Comparison of ENCODE assay signal across 18 cellular contexts in the genomic region with DNA sequence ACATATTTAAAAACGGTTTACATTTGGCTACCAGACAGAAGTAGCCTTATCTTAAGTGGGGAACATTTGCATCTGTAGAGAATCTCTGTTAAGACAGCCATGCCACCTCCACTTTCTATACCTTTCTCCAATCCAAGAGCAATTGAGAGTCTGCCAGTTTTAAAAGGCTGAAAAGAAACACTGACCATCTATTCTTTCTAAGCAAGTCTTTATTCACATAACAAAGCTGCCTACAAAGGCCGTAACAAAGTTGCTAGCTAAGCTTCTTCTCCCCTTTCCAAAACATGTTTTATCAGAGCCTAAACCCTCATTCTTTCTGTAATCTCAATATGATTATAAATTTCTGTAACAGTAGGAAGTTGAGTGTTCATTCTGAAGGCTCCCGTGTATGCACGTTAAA.
DNase-seq lines count a peak whose midpoint lies in the region; ATAC-seq and TF ChIP-seq lines count a peak whose summit lies in the region.
"Had no signal": no experiment of that assay in that cellular context is flagged by ENCODE, and none has a peak within 500 bp of the region (broad histone marks: within the 10 kb centered on the region; RNA-seq: fewer than 3 reads in every experiment).

No MANE protein-coding gene starts in this region.

- ATAC-seq in DND-41 (ENCODE audit: insufficient read depth, low read depth): no peak
- ATAC-seq in HG03175 (IDR thresholded peaks at IDR 0.05; ENCODE audit: unreplicated experiment): no peak
- ATAC-seq in GM18498 (IDR thresholded peaks at IDR 0.05; ENCODE audit: unreplicated experiment): no peak
- ATAC-seq: HCT116, HepG2 had no signal

- no peaks in the 10 kb centered on the region for H3K36me3 ChIP-seq in DND-41 (ENCODE audit: insufficient read depth, low read length)
- H3K36me3 ChIP-seq in HUES6 (ENCODE audit: control insufficient read depth, insufficient read depth, low read length): no peaks in the 10 kb centered on the region
- no peaks in the 10 kb centered on the region for H3K36me3 ChIP-seq in SU-DHL-6 (ENCODE audit: low read length)
- no peaks in the 10 kb centered on the region for H3K36me3 ChIP-seq in iPS-18a (ENCODE audit: control insufficient read depth, low read depth, low read length)
- H3K36me3 ChIP-seq: BLaER1 had no signal

- H2AFZ ChIP-seq in DND-41 (ENCODE audit: low read depth, low read length) (peak overlapping the region; percentile 22), SU-DHL-6 (ENCODE audit: low read depth, low read length, severe bottlenecking) (peak overlapping the region; percentile 95)

- H3F3A ChIP-seq in SU-DHL-6 (ENCODE audit: insufficient read depth): no peaks in the 10 kb centered on the region

- no peaks in the 10 kb centered on the region for H3K9me2 ChIP-seq in SU-DHL-6 (replicated peaks; ENCODE audit: insufficient read depth, low read length)

- H3K4me3 ChIP-seq in DND-41 (ENCODE audit: low read depth in 1 of 2, low read length in 2 of 2): no peak overlapping the region
- H3K4me3 ChIP-seq in HUES6 (ENCODE audit: low read depth, low read length): no peak overlapping the region
- H3K4me3 ChIP-seq in SU-DHL-6 (ENCODE audit: insufficient read depth, low read length, poor library complexity, severe bottlenecking): no peak overlapping the region
- no peak overlapping the region for H3K4me3 ChIP-seq in iPS-18a (ENCODE audit: low read length)
- H3K4me3 ChIP-seq: BLaER1 had no signal

- H3K4me1 ChIP-seq in DND-41 (ENCODE audit: insufficient read depth, low read length): peaks cover 7% of the 10 kb centered on the region; the same call in 1 of the 2 replicates
- H3K4me1 ChIP-seq in HUES6 (ENCODE audit: control insufficient read depth, insufficient read depth, low read length): peaks cover 20% of the 10 kb centered on the region
- H3K4me1 ChIP-seq in iPS-18a (ENCODE audit: control insufficient read depth, low read depth, low read length): peaks cover 15% of the 10 kb centered on the region
- H3K4me1 ChIP-seq: BLaER1 had no signal

- H3K79me2 ChIP-seq in DND-41 (ENCODE audit: insufficient read depth, low read length) (no peaks in the 10 kb centered on the region), SU-DHL-6 (ENCODE audit: insufficient read depth, low read length) (no peaks in the 10 kb centered on the region)

- no peak for DNase-seq in DND-41
- DNase-seq in A172 (ENCODE audit: low spot score): no peak
- no peak for DNase-seq in NCI-H187 treated with DMSO at 0.1 percent for 48 hours (lab: John Stamatoyannopoulos, UW)
- DNase-seq: CD4-positive, alpha-beta memory T cell; DMS153; DMS79; GF-D8; HFFc6; KBM-7 had no signal

- no peak for TF ChIP-seq CTCF in DND-41 (IDR thresholded peaks at IDR 0.05; ENCODE audit: borderline replicate concordance, extremely low read depth, low read length, poor library complexity, severe bottlenecking)
- no peak for TF ChIP-seq CTCF in SU-DHL-6 (IDR thresholded peaks at IDR 0.05; ENCODE audit: insufficient read depth, low read length, poor library complexity, severe bottlenecking)

- H3K9ac ChIP-seq in DND-41 (ENCODE audit: low read depth, low read length) (no peak overlapping the region), HUES6 (ENCODE audit: low read length) (no peak overlapping the region), SU-DHL-6 (ENCODE audit: low read length) (no peak overlapping the region), iPS-18a (ENCODE audit: low read length) (no peak overlapping the region)
- H3K9ac ChIP-seq: BLaER1 had no signal

- no peak overlapping the region for H3K4me2 ChIP-seq in DND-41 (ENCODE audit: insufficient read depth, low read length)
- peak overlapping the region; percentile 30 for H3K4me2 ChIP-seq in SU-DHL-6 (ENCODE audit: low read depth, low read length, poor library complexity, severe bottlenecking)
- H3K4me2 ChIP-seq: BLaER1 had no signal

- no peaks in the 10 kb centered on the region for H4K20me1 ChIP-seq in DND-41 (ENCODE audit: insufficient read depth, low read length)
- H4K20me1 ChIP-seq in SU-DHL-6 (ENCODE audit: low read depth, low read length): no peaks in the 10 kb centered on the region
- H4K20me1 ChIP-seq: BLaER1 had no signal

- H3K27me3 ChIP-seq in DND-41 (ENCODE audit: insufficient read depth, low read length, poor library complexity) (no peaks in the 10 kb centered on the region), HUES6 (ENCODE audit: control insufficient read depth, insufficient read depth, low read length) (no peaks in the 10 kb centered on the region), SU-DHL-6 (ENCODE audit: low read length) (no peaks in the 10 kb centered on the region), iPS-18a (ENCODE audit: control insufficient read depth, insufficient read depth, low read length) (no peaks in the 10 kb centered on the region)
- H3K27me3 ChIP-seq: BLaER1 had no signal

- H3K9me3 ChIP-seq in DND-41 (ENCODE audit: insufficient read depth, low read length, severe bottlenecking) (peaks cover 10% of the 10 kb centered on the region), HUES6 (ENCODE audit: control insufficient read depth, insufficient read depth, low read depth, low read length) (peaks cover 7% of the 10 kb centered on the region), SU-DHL-6 (ENCODE audit: insufficient read depth, low read length) (peaks cover 16% of the 10 kb centered on the region; the same call in 1 of the 2 replicates), iPS-18a (ENCODE audit: control insufficient read depth, low read depth, low read length) (no peaks in the 10 kb centered on the region)

- H3K27ac ChIP-seq in DND-41 (ENCODE audit: low read length) (no peak overlapping the region), HUES6 (ENCODE audit: low read depth, low read length) (peak overlapping the region; percentile 53; the same call in 1 of the 2 replicates), SU-DHL-6 (ENCODE audit: low read depth, low read length) (no peak overlapping the region), iPS-18a (ENCODE audit: low read length) (peak overlapping the region; percentile 11)
- H3K27ac ChIP-seq: 22Rv1, BLaER1 had no signal

Comparison
In these comparisons a context has a peak if more than half of its experiments do, and no peak if none do; other contexts are left out.
1. H3K27ac ChIP-seq: peak in HUES6 (single experiment) and iPS-18a (single experiment); none in DND-41 (single experiment) and SU-DHL-6 (single experiment).